In the genomic region with DNA sequence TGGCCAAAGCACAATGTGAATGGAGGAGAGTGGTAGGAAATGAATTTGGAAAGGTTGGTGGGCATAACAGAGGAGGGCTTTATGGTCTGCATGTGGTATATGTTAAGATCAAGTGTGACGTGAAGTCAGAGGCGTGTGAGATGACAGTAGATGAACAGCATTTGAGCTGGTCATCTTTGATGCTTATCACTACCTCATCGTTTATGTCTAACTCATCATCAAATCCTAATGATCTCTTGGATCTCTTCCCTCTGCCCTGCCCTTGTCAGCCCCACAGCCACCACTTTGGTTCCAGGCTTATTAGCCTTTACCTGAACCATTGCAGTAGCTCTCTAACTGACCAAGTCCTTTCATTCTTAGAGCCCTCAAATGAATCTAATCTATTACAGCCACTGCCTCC, we compare ENCODE assay signal across 31 cellular contexts.
"Had no signal": no experiment of that assay in that cellular context is flagged by ENCODE, and none has a peak within 500 bp of the region (broad histone marks: within the 10 kb centered on the region; RNA-seq: fewer than 3 reads in every experiment).

No MANE protein-coding gene starts in this region.

- FAIRE-seq: K562, TTC549 had no signal

- H3K27me3 ChIP-seq: adrenal gland, body of pancreas, breast epithelium, Peyer's patch had no signal

- DNase-seq: activated CD4-positive, alpha-beta T cell treated with anti-CD3 and anti-CD28 coated beads for 36 hours; activated CD4-positive, alpha-beta T cell treated with anti-CD3 and anti-CD28 coated beads, Interleukin-2, amount 10 ng/mL, durations not matched to agents 7 days and 5 days; activated CD4-positive, alpha-beta T cell treated with anti-CD3 and anti-CD28 coated beads, Interleukin-2, amount 50 U/mL, for 48 hours; activated CD8-positive, alpha-beta memory T cell treated with anti-CD3 and anti-CD28 coated beads, Interleukin-2, amount 50 U/mL, for 4 hours; activated gamma-delta T cell treated with Interleukin-2 at 50 U/mL for 16 hours; activated naive CD4-positive, alpha-beta T cell treated with anti-CD3 and anti-CD28 coated beads for 36 hours; activated T-cell treated with anti-CD3 and anti-CD28 coated beads for 4 hours; activated T-cell treated with anti-CD3 and anti-CD28 coated beads, Interleukin-2, amount 50 U/mL, for 4 hours; adrenal gland; body of pancreas; caudate nucleus; cerebellar nuclear complex; NCI-H1105; NCI-H1436; NCI-H1694; NCI-H1930; NCI-H2081 treated with DMSO at 0.1 percent for 48 hours; NCI-H226; NCI-H524 treated with DMSO at 0.1 percent for 48 hours; NCI-H748 treated with DMSO at 0.1 percent for 48 hours; NK-92 treated with Interleukin-12 subunit alpha and Interleukin-12 subunit beta, amount 100 ng/mL, for 24 hours; PC-3; Peyer's patch; Right ventricle myocardium superior had no signal

- H3K4me1 ChIP-seq: adrenal gland, body of pancreas, breast epithelium, Peyer's patch had no signal

- H3K4me3 ChIP-seq: adrenal gland, body of pancreas, breast epithelium, K562, Peyer's patch had no signal

- ATAC-seq: activated CD4-positive, alpha-beta T cell treated with anti-CD3 and anti-CD28 coated beads for 36 hours; activated CD4-positive, CD25-positive, alpha-beta regulatory T cell treated with anti-CD3 and anti-CD28 coated beads, Interleukin-2, amount 50 U/mL, for 24 hours; activated naive CD4-positive, alpha-beta T cell treated with anti-CD3 and anti-CD28 coated beads, Interleukin-2, amount 50 U/mL, for 72 hours; activated T-cell treated with anti-CD3 and anti-CD28 coated beads, Interleukin-2, amount 50 U/mL, for 4 hours; body of pancreas; K562; PC-3; WTC11 had no signal

- H3K9me3 ChIP-seq: adrenal gland, body of pancreas, breast epithelium, Peyer's patch had no signal

- H3K36me3 ChIP-seq: adrenal gland, breast epithelium, Peyer's patch had no signal

- H3K27ac ChIP-seq: adrenal gland, body of pancreas, breast epithelium, Peyer's patch, RWPE1 had no signal
